ENCODE assay signal across 28 cellular contexts in genomic region chr2:37633838-37634237, GRCh38. TPM values are rescaled to one million over a fixed set of nuclear protein-coding genes. Genes with fewer than 3 reads are reported as not detected.
DNase-seq lines count a peak whose midpoint lies in the region; ATAC-seq and TF ChIP-seq lines count a peak whose summit lies in the region.
"Had no signal": no experiment of that assay in that cellular context is flagged by ENCODE, and none has a peak within 500 bp of the region (broad histone marks: within the 10 kb centered on the region; RNA-seq: fewer than 3 reads in every experiment).

No MANE protein-coding gene starts in this region.

- no peaks in the 10 kb centered on the region for H3K36me3 Mint-ChIP-seq in CD4-positive, alpha-beta T cell (ENCODE audit: low read depth)
- no peaks in the 10 kb centered on the region for H3K36me3 Mint-ChIP-seq in activated B cell treated with CpG ODN at 0.5 μM for 24 hours (ENCODE audit: low read depth)
- peaks cover 5 to 25% (median 5%) of the 10 kb centered on the region in 3 donors for H3K36me3 Mint-ChIP-seq in immature natural killer cell
- H3K36me3 Mint-ChIP-seq in activated naive CD4-positive, alpha-beta T cell treated with anti-CD3 and anti-CD28 coated beads for 36 hours (ENCODE audit: low read depth) = no peaks in the 10 kb centered on the region
- no peaks in the 10 kb centered on the region for H3K36me3 Mint-ChIP-seq in type B pancreatic cell

- H3K27me3 ChIP-seq in CD4-positive, alpha-beta T cell (ENCODE audit: control insufficient read depth, insufficient read depth, low read length) = no peaks in the 10 kb centered on the region
- H3K27me3 ChIP-seq: BLaER1 treated with 17β-estradiol and CSF1 and Interleukin-3, amounts not matched to agents 10 nM and 100 nM; esophagus muscularis mucosa; Peyer's patch; sigmoid colon; uterus had no signal

- no peak for ATAC-seq in CD4-positive, alpha-beta T cell (ENCODE audit: poor library complexity)
- ATAC-seq in activated B cell treated with CpG ODN at 0.5 μM for 24 hours (ENCODE audit: low read depth) (no peak), HG02852 (IDR thresholded peaks at IDR 0.05; ENCODE audit: unreplicated experiment) (no peak)
- ATAC-seq: K562 had no signal

- POLR2A ChIA-PET in CD4-positive, alpha-beta T cell (lab: Charles Lee) = interaction anchor here (0.9 to 1.7 kb wide), 5 partner anchors 8 to 242 kb away, joined by 3 to 7 read pairs (median 6); no protein-coding TSS in a partner anchor
- POLR2A ChIA-PET in activated B cell treated with CpG ODN at 0.5 μM for 24 hours (lab: Charles Lee) = interaction anchor here (0.6 to 3.3 kb wide), 4 partner anchors 8 to 299 kb away, joined by 6 to 15 read pairs (median 8); no protein-coding TSS in a partner anchor

- H3K4me1 Mint-ChIP-seq in CD4-positive, alpha-beta T cell (ENCODE audit: low read depth) = peaks cover 84% of the 10 kb centered on the region
- H3K4me1 Mint-ChIP-seq in activated B cell treated with CpG ODN at 0.5 μM for 24 hours = peaks cover 54% of the 10 kb centered on the region
- peaks cover 72 to 89% of the 10 kb centered on the region in 2 donors for H3K4me1 Mint-ChIP-seq in immature natural killer cell
- peaks cover 67% of the 10 kb centered on the region for H3K4me1 Mint-ChIP-seq in activated naive CD4-positive, alpha-beta T cell treated with anti-CD3 and anti-CD28 coated beads for 36 hours (ENCODE audit: low read depth)
- H3K4me1 Mint-ChIP-seq in type B pancreatic cell (ENCODE audit: unreplicated experiment) = peaks cover 14% of the 10 kb centered on the region

- peak overlapping the region; percentile 88 for H3K27ac Mint-ChIP-seq in CD4-positive, alpha-beta T cell
- H3K27ac Mint-ChIP-seq in activated B cell treated with CpG ODN at 0.5 μM for 24 hours (peak overlapping the region; percentile 27), immature natural killer cell (peak overlapping the region; percentile 78 to 97 (median 88)), type B pancreatic cell (no peak overlapping the region)
- no peak overlapping the region for H3K27ac Mint-ChIP-seq in activated naive CD4-positive, alpha-beta T cell treated with anti-CD3 and anti-CD28 coated beads for 36 hours
- H3K27ac Mint-ChIP-seq: progenitor cell of endocrine pancreas had no signal

- H3K9me3 ChIP-seq in CD4-positive, alpha-beta T cell (ENCODE audit: control insufficient read depth, low read length) = no peaks in the 10 kb centered on the region
- H3K9me3 ChIP-seq: BLaER1 treated with 17β-estradiol and CSF1 and Interleukin-3, amounts not matched to agents 10 nM and 100 nM; esophagus muscularis mucosa; Peyer's patch; sigmoid colon; thoracic aorta; uterus had no signal

- H3K4me3 Mint-ChIP-seq in CD4-positive, alpha-beta T cell = no peak overlapping the region
- H3K4me3 Mint-ChIP-seq in activated B cell treated with CpG ODN at 0.5 μM for 24 hours = no peak overlapping the region
- H3K4me3 Mint-ChIP-seq in immature natural killer cell = peak overlapping the region in 4 of 5 donors; percentile 18 to 44 (median 30)
- H3K4me3 Mint-ChIP-seq in activated naive CD4-positive, alpha-beta T cell treated with anti-CD3 and anti-CD28 coated beads for 36 hours = no peak overlapping the region
- no peak overlapping the region for H3K4me3 Mint-ChIP-seq in type B pancreatic cell

- H3K27ac ChIP-seq in CD4-positive, alpha-beta T cell (ENCODE audit: low read depth, low read length) = no peak overlapping the region
- H3K27ac ChIP-seq: coronary artery, esophagus muscularis mucosa, Peyer's patch, sigmoid colon, thoracic aorta, uterus, WERI-Rb-1 had no signal

- H3K27me3 Mint-ChIP-seq in CD4-positive, alpha-beta T cell = no peaks in the 10 kb centered on the region
- H3K27me3 Mint-ChIP-seq in activated B cell treated with CpG ODN at 0.5 μM for 24 hours (no peaks in the 10 kb centered on the region), immature natural killer cell (ENCODE audit: low read depth in 3 of 3) (peaks cover 0 to 2% (median 0%) of the 10 kb centered on the region in 3 donors), type B pancreatic cell (peaks cover 6% of the 10 kb centered on the region)
- no peaks in the 10 kb centered on the region for H3K27me3 Mint-ChIP-seq in activated naive CD4-positive, alpha-beta T cell treated with anti-CD3 and anti-CD28 coated beads for 36 hours (ENCODE audit: low read depth)

- H3K4me3 ChIP-seq in GM08714 (ENCODE audit: low read length) = peak overlapping the region; percentile 1; the same call in 1 of the 2 replicates
- H3K4me3 ChIP-seq: BLaER1 treated with 17β-estradiol and CSF1 and Interleukin-3, amounts not matched to agents 10 nM and 100 nM; coronary artery; esophagus muscularis mucosa; K562; lung; Peyer's patch; sigmoid colon; thoracic aorta; uterus had no signal

- no peak for DNase-seq in CD4-positive, alpha-beta T cell
- DNase-seq in activated B cell treated with CpG ODN at 0.5 μM for 24 hours (no peak), immature natural killer cell (no peak), cerebellar nuclear complex (lab: John Stamatoyannopoulos, UW) (no peak), type B pancreatic cell (ENCODE audit: extremely low spot score, unreplicated experiment) (no peak)
- no peak for DNase-seq in activated naive CD4-positive, alpha-beta T cell treated with anti-CD3 and anti-CD28 coated beads for 36 hours
- DNase-seq: activated naive CD4-positive, alpha-beta T cell; activated T-cell treated with anti-CD3 and anti-CD28 coated beads for 4 hours; amygdala; NCI-H2081; NCI-H226; Peyer's patch; SIG-M5; sigmoid colon; stimulated activated CD4-positive, alpha-beta T cell treated with anti-CD3 and anti-CD28 coated beads, Interleukin-4, amount 100 ng/mL, for 24 hours; stimulated activated naive CD4-positive, alpha-beta T cell treated with Interleukin-2 at 50 U/mL for 16 hours; T1000; uterus; WERI-Rb-1 had no signal

- intact Hi-C loops in CD4-positive, alpha-beta T cell (cut with DNase I, micrococcal nuclease) = no loop called here
- intact Hi-C loops in activated B cell treated with CpG ODN at 0.5 μM for 24 hours (cut with micrococcal nuclease) = no loop called here
- intact Hi-C loops in activated naive CD4-positive, alpha-beta T cell treated with anti-CD3 and anti-CD28 coated beads for 36 hours (cut with micrococcal nuclease) = loop anchor here (2.0 to 10.0 kb wide), 4 partner anchors 199 to 1389 kb away; partner anchors contain the start of gene STRN

- CTCF ChIA-PET in CD4-positive, alpha-beta T cell (lab: Charles Lee) = interaction anchor here (1.1 to 2.0 kb wide), 2 partner anchors 12 to 15 kb away, joined by 4 to 8 read pairs; no protein-coding TSS in a partner anchor
- CTCF ChIA-PET in activated B cell treated with CpG ODN at 0.5 μM for 24 hours (lab: Charles Lee) = interaction anchor here (1.1 kb wide), 1 partner anchor 21 kb away, joined by 3 read pairs; no protein-coding TSS in a partner anchor
- CTCF ChIA-PET in activated naive CD4-positive, alpha-beta T cell treated with anti-CD3 and anti-CD28 coated beads for 36 hours (lab: Charles Lee) = interaction anchor here (1.1 kb wide), 1 partner anchor 9 kb away, joined by 3 read pairs; no protein-coding TSS in a partner anchor

- TF ChIP-seq CTCF in CD4-positive, alpha-beta T cell (IDR thresholded peaks at IDR 0.05) = no peak
- no peak for TF ChIP-seq CTCF in activated B cell treated with CpG ODN at 0.5 μM for 24 hours (IDR thresholded peaks at IDR 0.05)
- TF ChIP-seq CTCF in type B pancreatic cell (conservative IDR thresholded peaks at IDR 0.05) = no peak

- H3K9me3 Mint-ChIP-seq in CD4-positive, alpha-beta T cell = no peaks in the 10 kb centered on the region
- H3K9me3 Mint-ChIP-seq in activated B cell treated with CpG ODN at 0.5 μM for 24 hours (no peaks in the 10 kb centered on the region), immature natural killer cell (peaks cover 0 to 2% (median 0%) of the 10 kb centered on the region in 6 donors), type B pancreatic cell (no peaks in the 10 kb centered on the region)
- H3K9me3 Mint-ChIP-seq in activated naive CD4-positive, alpha-beta T cell treated with anti-CD3 and anti-CD28 coated beads for 36 hours = no peaks in the 10 kb centered on the region

RNA-seq across cellular contexts. Expression of gene CDC42EP3, which starts 37.6 kb away (rescaled TPM):
- 10 to 100 TPM; 20.6 to 24.1 TPM for total RNA-seq in CD4-positive, alpha-beta T cell
- total RNA-seq in activated B cell treated with CpG ODN at 0.5 μM for 24 hours = 33.2 and 33.3 TPM in 2 replicates
- 100 to 1,000 TPM in 1 of 3 donors, 10 to 100 TPM in 2; 80.7 to 170 (median 81.3) TPM for polyA plus RNA-seq in immature natural killer cell
- total RNA-seq in activated naive CD4-positive, alpha-beta T cell treated with anti-CD3 and anti-CD28 coated beads for 36 hours = 1 to 10 TPM; 8.5 to 9.4 TPM
- 43.7 and 65.4 TPM in 2 replicates for total RNA-seq in type B pancreatic cell (ENCODE audit: low replicate concordance)

Comparison
In these comparisons a context has a peak if more than half of its experiments do, and no peak if none do; other contexts are left out.
1. H3K27ac Mint-ChIP-seq: peak in CD4-positive, alpha-beta T cell (single experiment), activated B cell treated with CpG ODN at 0.5 μM for 24 hours (single experiment) and immature natural killer cell (6 of 6); none in activated naive CD4-positive, alpha-beta T cell treated with anti-CD3 and anti-CD28 coated beads for 36 hours (single experiment) and type B pancreatic cell (single experiment).
2. H3K4me3 Mint-ChIP-seq: peak in immature natural killer cell (4 of 5); none in CD4-positive, alpha-beta T cell (single experiment), activated B cell treated with CpG ODN at 0.5 μM for 24 hours (single experiment), activated naive CD4-positive, alpha-beta T cell treated with anti-CD3 and anti-CD28 coated beads for 36 hours (single experiment) and type B pancreatic cell (single experiment).